ENCODE assay signal across 13 cellular contexts in the genomic region with DNA sequence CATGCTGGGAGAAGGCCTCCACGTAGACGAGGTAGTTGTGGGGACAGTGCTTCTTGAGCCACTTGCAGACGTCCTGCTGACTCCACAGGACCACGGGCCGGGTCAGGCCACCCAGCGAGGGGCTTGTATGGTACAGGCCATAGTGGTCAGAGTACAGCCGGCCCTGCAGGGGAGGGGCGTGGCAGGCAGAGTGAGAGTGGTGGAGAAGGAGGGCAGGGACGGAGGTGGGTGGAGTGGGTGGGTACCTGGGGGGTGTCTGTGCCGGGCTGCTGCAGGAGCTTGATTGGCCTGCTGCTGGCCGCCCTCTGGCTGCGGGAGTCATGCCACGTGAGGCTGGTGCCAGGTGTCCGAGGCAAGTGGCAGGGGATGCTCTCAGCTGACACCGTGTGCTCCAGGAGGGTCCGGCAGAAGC. TPM values are rescaled to one million over a fixed set of nuclear protein-coding genes. Genes with fewer than 3 reads are reported as not detected.
DNase-seq lines count a peak whose midpoint lies in the region; TF ChIP-seq lines count a peak whose summit lies in the region.
"Had no signal": no experiment of that assay in that cellular context is flagged by ENCODE, and none has a peak within 500 bp of the region (broad histone marks: within the 10 kb centered on the region; RNA-seq: fewer than 3 reads in every experiment).

No MANE protein-coding gene starts in this region.

- peaks cover 58% of the 10 kb centered on the region for H3K4me1 Mint-ChIP-seq in activated CD4-positive, alpha-beta T cell treated with anti-CD3 and anti-CD28 coated beads, Interleukin-2, amount 10 ng/mL, durations not matched to agents 7 days and 5 days
- H3K4me1 Mint-ChIP-seq in activated naive CD8-positive, alpha-beta T cell treated with anti-CD3 and anti-CD28 coated beads for 36 hours, result peaks cover 49% of the 10 kb centered on the region
- H3K4me1 Mint-ChIP-seq in nephron, result peaks cover 39% of the 10 kb centered on the region

- no peak for DNase-seq in activated CD4-positive, alpha-beta T cell treated with anti-CD3 and anti-CD28 coated beads, Interleukin-2, amount 10 ng/mL, durations not matched to agents 7 days and 5 days
- DNase-seq in activated CD4-positive, alpha-beta T cell treated with anti-CD3 and anti-CD28 coated beads for 48 hours, result no peak
- DNase-seq in H7 (peak; percentile 36), foreskin fibroblast (no peak), DMS114 treated with DMSO at 0.1 percent for 48 hours (lab: John Stamatoyannopoulos, UW; ENCODE audit: unreplicated experiment) (no peak), iPS-NIHi7 (ENCODE audit: extremely low spot score) (no peak)
- DNase-seq in activated naive CD8-positive, alpha-beta T cell treated with anti-CD3 and anti-CD28 coated beads for 36 hours, result no peak
- DNase-seq: dermis blood vessel endothelial cell, NCI-H187, NCI-H748 treated with DMSO at 0.1 percent for 48 hours, occipital lobe, small intestine had no signal

- CTCF ChIA-PET in activated CD4-positive, alpha-beta T cell treated with anti-CD3 and anti-CD28 coated beads, Interleukin-2, amount 10 ng/mL, durations not matched to agents 7 days and 5 days (lab: Charles Lee), result interaction anchor here (1.1 to 1.8 kb wide), 3 partner anchors 61 to 437 kb away, joined by 4 to 8 read pairs (median 4); no protein-coding TSS in a partner anchor

- no peaks in the 10 kb centered on the region for H3K27me3 Mint-ChIP-seq in activated CD4-positive, alpha-beta T cell treated with anti-CD3 and anti-CD28 coated beads, Interleukin-2, amount 10 ng/mL, durations not matched to agents 7 days and 5 days
- no peaks in the 10 kb centered on the region for H3K27me3 Mint-ChIP-seq in activated naive CD8-positive, alpha-beta T cell treated with anti-CD3 and anti-CD28 coated beads for 36 hours
- peaks cover 5% of the 10 kb centered on the region for H3K27me3 Mint-ChIP-seq in nephron (ENCODE audit: low read depth)

- H3K36me3 Mint-ChIP-seq in activated CD4-positive, alpha-beta T cell treated with anti-CD3 and anti-CD28 coated beads, Interleukin-2, amount 10 ng/mL, durations not matched to agents 7 days and 5 days (ENCODE audit: low read depth), result peaks cover 15% of the 10 kb centered on the region
- H3K36me3 Mint-ChIP-seq in activated naive CD8-positive, alpha-beta T cell treated with anti-CD3 and anti-CD28 coated beads for 36 hours, result peaks cover 19% of the 10 kb centered on the region
- no peaks in the 10 kb centered on the region for H3K36me3 Mint-ChIP-seq in nephron (ENCODE audit: low read depth)

- no peaks in the 10 kb centered on the region for H3K36me3 ChIP-seq in H7 (replicated peaks; ENCODE audit: control insufficient read depth, insufficient read depth, low read length)

- H3K27ac Mint-ChIP-seq in activated CD4-positive, alpha-beta T cell treated with anti-CD3 and anti-CD28 coated beads, Interleukin-2, amount 10 ng/mL, durations not matched to agents 7 days and 5 days, result peak overlapping the region; percentile 91
- no peak overlapping the region for H3K27ac Mint-ChIP-seq in activated naive CD8-positive, alpha-beta T cell treated with anti-CD3 and anti-CD28 coated beads for 36 hours
- H3K27ac Mint-ChIP-seq in nephron, result no peak overlapping the region

- TF ChIP-seq CTCF in nephron (IDR thresholded peaks at IDR 0.05; ENCODE audit: unreplicated experiment in 3 of 3) (no peak), foreskin fibroblast (IDR thresholded peaks at IDR 0.05; ENCODE audit: low read depth, low read length) (no peak)

- H3K27me3 ChIP-seq in H7 (ENCODE audit: control insufficient read depth, insufficient read depth, low read length), result peaks cover 10% of the 10 kb centered on the region

- no peaks in the 10 kb centered on the region for H3K9me3 Mint-ChIP-seq in activated CD4-positive, alpha-beta T cell treated with anti-CD3 and anti-CD28 coated beads, Interleukin-2, amount 10 ng/mL, durations not matched to agents 7 days and 5 days
- no peaks in the 10 kb centered on the region for H3K9me3 Mint-ChIP-seq in activated naive CD8-positive, alpha-beta T cell treated with anti-CD3 and anti-CD28 coated beads for 36 hours
- no peaks in the 10 kb centered on the region for H3K9me3 Mint-ChIP-seq in nephron

- H3K4me3 Mint-ChIP-seq in activated CD4-positive, alpha-beta T cell treated with anti-CD3 and anti-CD28 coated beads, Interleukin-2, amount 10 ng/mL, durations not matched to agents 7 days and 5 days, result peak overlapping the region; percentile 5
- H3K4me3 Mint-ChIP-seq in activated naive CD8-positive, alpha-beta T cell treated with anti-CD3 and anti-CD28 coated beads for 36 hours, result peak overlapping the region; percentile 66
- peak overlapping the region; percentile 70 to 74 (median 72) for H3K4me3 Mint-ChIP-seq in nephron

- POLR2A ChIA-PET in activated CD4-positive, alpha-beta T cell treated with anti-CD3 and anti-CD28 coated beads, Interleukin-2, amount 10 ng/mL, durations not matched to agents 7 days and 5 days (lab: Charles Lee), result no interaction called here

- H3K4me3 ChIP-seq in H7 (ENCODE audit: insufficient read depth, low read depth, low read length), result no peak overlapping the region
- no peak overlapping the region for H3K4me3 ChIP-seq in foreskin fibroblast (ENCODE audit: low read depth in 1 of 2, low read length in 2 of 2)

RNA-seq across cellular contexts. Expression of gene SAMD10, which starts 2.5 kb away (rescaled TPM):
- 10 to 100 TPM; 16.3 to 17.2 TPM for total RNA-seq in activated CD4-positive, alpha-beta T cell treated with anti-CD3 and anti-CD28 coated beads, Interleukin-2, amount 10 ng/mL, durations not matched to agents 7 days and 5 days
- 3.8 and 5.7 TPM in 2 replicates for total RNA-seq in H7 (2014; rRNA removed; shearing (Covaris generic))
- total RNA-seq in activated naive CD8-positive, alpha-beta T cell treated with anti-CD3 and anti-CD28 coated beads for 36 hours, result 10 to 100 TPM; 16.7 to 19.3 TPM

RNA-seq across cellular contexts. Expression of gene PRPF6, which starts 3.9 kb away (rescaled TPM):
- total RNA-seq in activated CD4-positive, alpha-beta T cell treated with anti-CD3 and anti-CD28 coated beads, Interleukin-2, amount 10 ng/mL, durations not matched to agents 7 days and 5 days, result 10 to 100 TPM; 67.1 to 70.8 TPM
- total RNA-seq in H7 (2014; rRNA removed; shearing (Covaris generic)), result 70.8 and 75.3 TPM in 2 replicates
- 10 to 100 TPM; 64.5 to 64.6 TPM for total RNA-seq in activated naive CD8-positive, alpha-beta T cell treated with anti-CD3 and anti-CD28 coated beads for 36 hours

RNA-seq across cellular contexts. Expression of gene ZNF512B, which starts 7.3 kb away (rescaled TPM):
- total RNA-seq in activated CD4-positive, alpha-beta T cell treated with anti-CD3 and anti-CD28 coated beads, Interleukin-2, amount 10 ng/mL, durations not matched to agents 7 days and 5 days, result 10 to 100 TPM; 19.3 to 21.4 TPM
- 13.3 and 15.5 TPM in 2 replicates for total RNA-seq in H7 (2014; rRNA removed; shearing (Covaris generic))
- total RNA-seq in activated naive CD8-positive, alpha-beta T cell treated with anti-CD3 and anti-CD28 coated beads for 36 hours, result 10 to 100 TPM; 11.6 to 11.8 TPM

RNA-seq across cellular contexts. Expression of gene UCKL1, which starts 20.8 kb away (rescaled TPM):
- 10 to 100 TPM; 37.8 to 41.0 TPM for total RNA-seq in activated CD4-positive, alpha-beta T cell treated with anti-CD3 and anti-CD28 coated beads, Interleukin-2, amount 10 ng/mL, durations not matched to agents 7 days and 5 days
- 21.8 and 26.6 TPM in 2 replicates for total RNA-seq in H7 (2014; rRNA removed; shearing (Covaris generic))
- 10 to 100 TPM; 27.6 to 28.9 TPM for total RNA-seq in activated naive CD8-positive, alpha-beta T cell treated with anti-CD3 and anti-CD28 coated beads for 36 hours

RNA-seq across cellular contexts. Expression of gene C20orf204, which starts 59.0 kb away (rescaled TPM):
- 1 to 10 TPM; 3.5 to 4.8 TPM for total RNA-seq in activated CD4-positive, alpha-beta T cell treated with anti-CD3 and anti-CD28 coated beads, Interleukin-2, amount 10 ng/mL, durations not matched to agents 7 days and 5 days
- 1.1 and 1.6 TPM in 2 replicates for total RNA-seq in H7 (2014; rRNA removed; shearing (Covaris generic))
- total RNA-seq in activated naive CD8-positive, alpha-beta T cell treated with anti-CD3 and anti-CD28 coated beads for 36 hours, result 1 to 10 TPM; 2.1 to 2.5 TPM

Comparison
In these comparisons a context has a peak if more than half of its experiments do, and no peak if none do; other contexts are left out.
1. H3K4me3 Mint-ChIP-seq: peak in every context shown above with its lines; median percentile 72 in nephron; 66 in activated naive CD8-positive, alpha-beta T cell treated with anti-CD3 and anti-CD28 coated beads for 36 hours; 5 in activated CD4-positive, alpha-beta T cell treated with anti-CD3 and anti-CD28 coated beads, Interleukin-2, amount 10 ng/mL, durations not matched to agents 7 days and 5 days.